In genomic region chr16:11916524-11917285, GRCh38 we compare ENCODE assay signal across 1 cellular context.
TF ChIP-seq lines count a peak whose summit lies in the region.

No MANE protein-coding gene starts in this region.

TF ChIP-seq in H1, 55 proteins besides CTCF, POLR2A, EP300 and RAD21:
- no peak for TF ChIP-seq E2F6 (IDR thresholded peaks at IDR 0.05)
- TF ChIP-seq HDAC6 (IDR thresholded peaks at IDR 0.05; ENCODE audit: low read depth, low read length): no peak
- TF ChIP-seq GABPA (IDR thresholded peaks at IDR 0.05; ENCODE audit: borderline replicate concordance, insufficient read depth, low read length): no peak
- no peak for TF ChIP-seq ASH2L (IDR thresholded peaks at IDR 0.05; ENCODE audit: low read length)
- TF ChIP-seq RXRA (IDR thresholded peaks at IDR 0.05; ENCODE audit: insufficient read depth, low read depth, low read length): no peak
- no peak for TF ChIP-seq POU5F1 (IDR thresholded peaks at IDR 0.05; ENCODE audit: low read depth, low read length)
- TF ChIP-seq SAP30 (IDR thresholded peaks at IDR 0.05; ENCODE audit: insufficient read depth, insufficient replicate concordance, low read length): no peak
- TF ChIP-seq SUZ12 (IDR thresholded peaks at IDR 0.05; ENCODE audit: low read length): no peak
- no peak for TF ChIP-seq MAX (IDR thresholded peaks at IDR 0.05)
- no peak for TF ChIP-seq RBBP5 (IDR thresholded peaks at IDR 0.05; ENCODE audit: borderline replicate concordance, low read depth, low read length)
- no peak for TF ChIP-seq BRCA1 (IDR thresholded peaks at IDR 0.05; ENCODE audit: low read depth, low read length)
